In genomic region chr2:96264656-96265348, GRCh38 we compare ENCODE assay signal across 7 cellular contexts. TPM values are rescaled to one million over a fixed set of nuclear protein-coding genes. Genes with fewer than 3 reads are reported as not detected.
DNase-seq lines count a peak whose midpoint lies in the region; ATAC-seq and TF ChIP-seq lines count a peak whose summit lies in the region.

No MANE protein-coding gene starts in this region.

- intact Hi-C loops in breast epithelium (cut with DNase I; ENCODE audit: low total_unique reads), result no loop called here

- H3K4me3 ChIP-seq in GM06990 (replicated peaks; ENCODE audit: low read depth, low read length) (peak overlapping the region; percentile 74), breast epithelium (peak overlapping the region; percentile 93 to 99 (median 97))

- H3K27ac ChIP-seq in breast epithelium, result peak overlapping the region; percentile 91 to 95

- H3K9me3 ChIP-seq in breast epithelium, result no peaks in the 10 kb centered on the region

- H3K36me3 ChIP-seq in GM06990 (ENCODE audit: control insufficient read depth, insufficient read depth, low read length), result peaks cover 23% of the 10 kb centered on the region
- no peaks in the 10 kb centered on the region for H3K36me3 ChIP-seq in breast epithelium

- TF ChIP-seq CTCF in GM06990 (IDR thresholded peaks at IDR 0.05; ENCODE audit: insufficient read depth, low read length, poor library complexity, severe bottlenecking), result peak; percentile 61
- TF ChIP-seq CTCF in breast epithelium (IDR thresholded peaks at IDR 0.05), result no peak

- H3K27me3 ChIP-seq in GM06990 (replicated peaks; ENCODE audit: control insufficient read depth, insufficient read depth, low read length), result no peaks in the 10 kb centered on the region
- H3K27me3 ChIP-seq in breast epithelium, result no peaks in the 10 kb centered on the region

- no peak for TF ChIP-seq POLR2A in breast epithelium (IDR thresholded peaks at IDR 0.05)

- peak; percentile 56 for DNase-seq in GM06990 (ENCODE audit: extremely low read depth, insufficient read length)
- DNase-seq in RPMI8226, result peak; percentile 49
- no peak for DNase-seq in breast epithelium (ENCODE audit: low spot score in 2 of 2)
- DNase-seq in kidney tubule cell (ENCODE audit: low spot score), result peak; percentile 38
- peak; percentile 54 for DNase-seq in stimulated activated naive CD8-positive, alpha-beta T cell treated with anti-CD3 and anti-CD28 coated beads, Interleukin-15, Interleukin-2, amounts not matched to agents 100 U/mL and 50 U/mL, for 24 hours
- DNase-seq in LoVo (ENCODE audit: low spot score), result no peak

- ATAC-seq in HG03139 (IDR thresholded peaks at IDR 0.05; ENCODE audit: unreplicated experiment), result peak; percentile 1
- no peak for ATAC-seq in stimulated activated naive CD8-positive, alpha-beta T cell treated with anti-CD3 and anti-CD28 coated beads, Interleukin-15, Interleukin-2, amounts not matched to agents 100 U/mL and 50 U/mL, for 24 hours

- H3K4me1 ChIP-seq in breast epithelium, result peaks cover 11 to 27% of the 10 kb centered on the region in 2 donors

RNA-seq across cellular contexts. Expression of gene TMEM127, which starts 1.0 kb away (rescaled TPM):
- 10 to 100 TPM; 31.1 to 44.5 (median 35.2) TPM for total RNA-seq in breast epithelium

RNA-seq across cellular contexts. Expression of gene CIAO1, which starts 1.2 kb away (rescaled TPM):
- 100 to 1,000 TPM; 119 to 131 (median 127) TPM for total RNA-seq in breast epithelium

RNA-seq across cellular contexts. Expression of gene SNRNP200, which starts 40.5 kb away (rescaled TPM):
- total RNA-seq in breast epithelium, result 100 to 1,000 TPM in 2 of 3 donors, 10 to 100 TPM in 1; 99.4 to 111 (median 109) TPM

RNA-seq across cellular contexts. Expression of gene STARD7, which starts 56.2 kb away (rescaled TPM):
- 100 to 1,000 TPM in 1 of 3 donors, 10 to 100 TPM in 2; 84.9 to 133 (median 96.3) TPM for total RNA-seq in breast epithelium

Comparison
In these comparisons a context has a peak if more than half of its experiments do, and no peak if none do; other contexts are left out.
1. DNase-seq: peak in GM06990 (single experiment), RPMI8226 (single experiment), kidney tubule cell (single experiment) and stimulated activated naive CD8-positive, alpha-beta T cell treated with anti-CD3 and anti-CD28 coated beads, Interleukin-15, Interleukin-2, amounts not matched to agents 100 U/mL and 50 U/mL, for 24 hours (single experiment); none in breast epithelium (0 of 2) and LoVo (single experiment).